15 cellular contexts compared by ENCODE assay signal in the genomic region with DNA sequence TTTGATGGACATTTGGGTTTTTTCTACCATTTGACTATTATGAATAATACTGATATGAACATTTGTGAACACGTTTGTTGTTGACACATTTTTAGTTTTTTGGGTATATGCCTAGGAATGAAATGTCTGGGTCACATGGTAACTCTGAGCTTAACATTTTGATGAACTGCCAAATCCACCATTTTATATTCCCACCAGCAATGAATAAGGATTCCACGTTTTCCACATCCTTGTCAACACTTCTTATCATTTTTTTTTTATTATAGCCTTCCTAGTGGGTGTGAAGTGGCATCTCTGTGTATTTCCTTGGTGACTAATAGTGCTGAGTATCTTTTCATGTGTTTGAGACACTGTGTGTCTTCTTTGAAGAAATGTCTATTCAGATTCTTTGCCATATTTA.
DNase-seq lines count a peak whose midpoint lies in the region; ATAC-seq, FAIRE-seq and TF ChIP-seq lines count a peak whose summit lies in the region.
"Had no signal": no experiment of that assay in that cellular context is flagged by ENCODE, and none has a peak within 500 bp of the region (broad histone marks: within the 10 kb centered on the region; RNA-seq: fewer than 3 reads in every experiment).

No MANE protein-coding gene starts in this region.

- H2BK15ac ChIP-seq in mesenchymal stem cell (ENCODE audit: low read depth, poor library complexity, severe bottlenecking), result no peak overlapping the region

- no peak overlapping the region for H3K4me3 ChIP-seq in bronchial epithelial cell (ENCODE audit: low read depth, low read length)
- no peak overlapping the region for H3K4me3 ChIP-seq in mesenchymal stem cell (ENCODE audit: insufficient read depth in 1 of 2, low read depth in 1 of 2, low read length in 2 of 2)

- H4K8ac ChIP-seq in mesenchymal stem cell (ENCODE audit: low read length), result no peak overlapping the region

- no peak overlapping the region for H3K23ac ChIP-seq in mesenchymal stem cell (ENCODE audit: low read length in 2 of 2)

- peaks cover 4% of the 10 kb centered on the region for H3K4me1 ChIP-seq in mesenchymal stem cell (ENCODE audit: control insufficient read depth, insufficient read depth, low read depth, low read length)

- no peak overlapping the region for H2BK120ac ChIP-seq in mesenchymal stem cell (ENCODE audit: low read depth, low read length)

- no peaks in the 10 kb centered on the region for H3K9me3 ChIP-seq in mesenchymal stem cell (ENCODE audit: control insufficient read depth, low read length)

- no peak overlapping the region for H2AFZ ChIP-seq in mesenchymal stem cell (ENCODE audit: low read depth, low read length)

- no peak overlapping the region for H3K27ac ChIP-seq in mesenchymal stem cell (ENCODE audit: low read length, poor library complexity, severe bottlenecking)

- H3K27me3 Mint-ChIP-seq in HFFc6 (ENCODE audit: insufficient read depth), result no peaks in the 10 kb centered on the region

- H3K36me3 ChIP-seq in bronchial epithelial cell (ENCODE audit: control insufficient read depth, insufficient read depth, low read length), result no peaks in the 10 kb centered on the region
- no peaks in the 10 kb centered on the region for H3K36me3 ChIP-seq in mesenchymal stem cell (ENCODE audit: control insufficient read depth in 1 of 2, insufficient read depth in 2 of 2, low read depth in 1 of 2, low read length in 2 of 2)

- H2AK5ac ChIP-seq in mesenchymal stem cell (ENCODE audit: low read length, severe bottlenecking), result no peak overlapping the region

- no peaks in the 10 kb centered on the region for H3K36me3 Mint-ChIP-seq in HFFc6 (ENCODE audit: low read depth)

- no peak for TF ChIP-seq CTCF in HFFc6 (IDR thresholded peaks at IDR 0.05)
- no peak for TF ChIP-seq CTCF in bronchial epithelial cell (IDR thresholded peaks at IDR 0.05; ENCODE audit: insufficient read depth, low read length, severe bottlenecking)

- H2BK12ac ChIP-seq in mesenchymal stem cell (ENCODE audit: low read length in 2 of 2), result no peak overlapping the region

- H4K91ac ChIP-seq in mesenchymal stem cell (ENCODE audit: low read length), result no peak overlapping the region

- ATAC-seq in GM21515 (IDR thresholded peaks at IDR 0.05; ENCODE audit: unreplicated experiment) (no peak), GM18873 (IDR thresholded peaks at IDR 0.05; ENCODE audit: low FRiP score, unreplicated experiment) (no peak)
- ATAC-seq: HCT116 had no signal

- no peak overlapping the region for H3K18ac ChIP-seq in mesenchymal stem cell (ENCODE audit: low read depth in 1 of 2, low read length in 2 of 2)

- no peak overlapping the region for H3K9ac ChIP-seq in mesenchymal stem cell (ENCODE audit: low read length)

- no peaks in the 10 kb centered on the region for H3K9me3 Mint-ChIP-seq in HFFc6

- H2BK5ac ChIP-seq in mesenchymal stem cell (ENCODE audit: low read depth, low read length, poor library complexity, severe bottlenecking), result no peak overlapping the region

- peak overlapping the region; percentile 10; the same call in 1 of the 2 replicates for H3K27ac Mint-ChIP-seq in HFFc6

- no peak for FAIRE-seq in bronchial epithelial cell (lab: Jason Lieb, UNC)

- no CpG with 5 or more reads among the region's 2 CpGs for WGBS in mesenchymal stem cell

- no peak overlapping the region for H3K4me3 Mint-ChIP-seq in HFFc6

- peaks cover 7% of the 10 kb centered on the region for H3K79me1 ChIP-seq in mesenchymal stem cell (replicated peaks; ENCODE audit: low read length, poor library complexity, severe bottlenecking)

- no peak overlapping the region for H3K4me2 ChIP-seq in mesenchymal stem cell (ENCODE audit: low read length, poor library complexity, severe bottlenecking)

- no peaks in the 10 kb centered on the region for H3K27me3 ChIP-seq in bronchial epithelial cell (ENCODE audit: control insufficient read depth, insufficient read depth, low read length)
- no peaks in the 10 kb centered on the region for H3K27me3 ChIP-seq in mesenchymal stem cell (ENCODE audit: control insufficient read depth in 1 of 2, insufficient read depth in 1 of 2, low read length in 2 of 2)

- no peak overlapping the region for H3K14ac ChIP-seq in mesenchymal stem cell (ENCODE audit: low read length in 2 of 2)

- peak; percentile 60 for DNase-seq in EH (ENCODE audit: low read depth)
- peak; percentile 23 for DNase-seq in HFFc6
- peak; percentile 21 for DNase-seq in bronchial epithelial cell (ENCODE audit: low read depth)
- peak; percentile 33 for DNase-seq in iris pigment epithelial cell (ENCODE audit: low read depth)
- no peak for DNase-seq in mesenchymal stem cell
- DNase-seq in activated T-cell treated with anti-CD3 and anti-CD28 coated beads, Interleukin-2, amount 50 U/mL, for 48 hours, result no peak
- DNase-seq: COR-L47, DMS153, KBM-7, NCI-H1436 treated with DMSO at 0.1 percent for 48 hours, NCI-H2081, NCI-H524 had no signal

- peaks cover 36% of the 10 kb centered on the region for H3K4me1 Mint-ChIP-seq in HFFc6 (ENCODE audit: low read depth)

- no peak overlapping the region for H3K4ac ChIP-seq in mesenchymal stem cell (ENCODE audit: low read depth in 1 of 2, low read length in 2 of 2)

Comparison
In these comparisons a context has a peak if more than half of its experiments do, and no peak if none do; other contexts are left out.
1. DNase-seq: peak in EH (single experiment), HFFc6 (single experiment), bronchial epithelial cell (single experiment) and iris pigment epithelial cell (single experiment); none in mesenchymal stem cell (single experiment) and activated T-cell treated with anti-CD3 and anti-CD28 coated beads, Interleukin-2, amount 50 U/mL, for 48 hours (0 of 2).